ENCODE assay signal across 18 cellular contexts in the genomic region with DNA sequence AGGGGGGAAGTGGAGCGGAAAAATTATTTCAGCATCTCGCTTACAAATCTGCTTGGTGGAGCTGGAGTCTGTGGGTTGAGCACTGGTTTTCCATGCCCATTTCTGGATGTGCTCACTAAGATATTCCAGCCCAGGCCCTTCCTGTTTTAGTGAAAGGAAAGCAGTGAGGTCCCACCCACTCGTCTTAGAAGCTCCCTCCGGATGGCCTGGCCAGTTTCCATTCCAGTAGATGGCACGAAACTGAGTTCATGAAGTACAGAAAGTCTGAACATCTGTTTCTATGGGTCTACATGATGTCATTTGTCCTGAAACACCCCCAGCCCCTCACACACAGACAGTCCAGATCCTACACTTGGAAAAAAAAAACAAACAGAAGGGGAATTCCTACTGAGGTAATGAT. TPM values are rescaled to one million over a fixed set of nuclear protein-coding genes. Genes with fewer than 3 reads are reported as not detected.
DNase-seq lines count a peak whose midpoint lies in the region; ATAC-seq and TF ChIP-seq lines count a peak whose summit lies in the region.
"Had no signal": no experiment of that assay in that cellular context is flagged by ENCODE, and none has a peak within 500 bp of the region (broad histone marks: within the 10 kb centered on the region; RNA-seq: fewer than 3 reads in every experiment).

No MANE protein-coding gene starts in this region.

- no peak for ATAC-seq in left lung
- ATAC-seq in upper lobe of left lung (ENCODE audit: low FRiP score in 2 of 2): peak; percentile 34 to 55
- ATAC-seq in GM18505 (IDR thresholded peaks at IDR 0.05; ENCODE audit: unreplicated experiment): no peak
- no peak for ATAC-seq in GM21723 (IDR thresholded peaks at IDR 0.05; ENCODE audit: unreplicated experiment)
- ATAC-seq: PC-3, T-cell had no signal

- intact Hi-C loops in left lung (cut with DNase I): no loop called here

- DNase-seq in GM23248: peak; percentile 91
- peak; percentile 85 for DNase-seq in dermis blood vessel endothelial cell
- no peak for DNase-seq in left lung
- peak in 1 of 2 donors; percentile 30 for DNase-seq in upper lobe of left lung
- DNase-seq in C1 segment of cervical spinal cord (lab: John Stamatoyannopoulos, UW): no peak
- DNase-seq in SW480 (ENCODE audit: low spot score): no peak
- DNase-seq: activated CD4-positive, CD25-positive, alpha-beta regulatory T cell; central memory CD4-positive, alpha-beta T cell; Kasumi-1; NCI-H187; NCI-H446 treated with DMSO at 0.1 percent for 48 hours; nephron progenitor cell; PC-3; T-cell had no signal

- H3K27ac ChIP-seq in GM23248: peak overlapping the region; percentile 91
- peak overlapping the region; percentile 29 to 68 for H3K27ac ChIP-seq in left lung
- H3K27ac ChIP-seq in upper lobe of left lung: peak overlapping the region; percentile 32 to 78 (median 62)
- H3K27ac ChIP-seq: BLaER1 treated with 17β-estradiol and CSF1 and Interleukin-3, amounts not matched to agents 10 nM and 100 nM had no signal

- H3K4me2 ChIP-seq in GM23248 (ENCODE audit: unreplicated experiment): peak overlapping the region; percentile 40
- H3K4me2 ChIP-seq: BLaER1 treated with 17β-estradiol and CSF1 and Interleukin-3, amounts not matched to agents 10 nM and 100 nM had no signal

- in situ Hi-C loops in GM23248 (cut with MboI): no loop called here

- peak overlapping the region; percentile 71 for H3K9ac ChIP-seq in GM23248
- H3K9ac ChIP-seq: BLaER1 treated with 17β-estradiol and CSF1 and Interleukin-3, amounts not matched to agents 10 nM and 100 nM had no signal

- no peaks in the 10 kb centered on the region for H3K27me3 ChIP-seq in GM23248 (replicated peaks; ENCODE audit: insufficient read depth)
- no peaks in the 10 kb centered on the region for H3K27me3 ChIP-seq in left lung
- no peaks in the 10 kb centered on the region for H3K27me3 ChIP-seq in upper lobe of left lung
- H3K27me3 ChIP-seq: BLaER1 treated with 17β-estradiol and CSF1 and Interleukin-3, amounts not matched to agents 10 nM and 100 nM had no signal

- TF ChIP-seq EP300 in upper lobe of left lung (IDR thresholded peaks at IDR 0.05): peak in 1 of 4 donors; percentile 30

- H3K4me1 ChIP-seq in GM23248 (ENCODE audit: insufficient read depth) (peaks cover 45% of the 10 kb centered on the region), left lung (peaks cover 0 to 3% of the 10 kb centered on the region in 2 donors), upper lobe of left lung (peaks cover 0 to 8% (median 2%) of the 10 kb centered on the region in 4 donors)
- H3K4me1 ChIP-seq: BLaER1 treated with 17β-estradiol and CSF1 and Interleukin-3, amounts not matched to agents 10 nM and 100 nM had no signal

- TF ChIP-seq POLR2A in upper lobe of left lung (IDR thresholded peaks at IDR 0.05) (no peak), GM18505 (IDR thresholded peaks at IDR 0.05; ENCODE audit: borderline replicate concordance, extremely low read depth, insufficient read depth, insufficient read length) (no peak)

- peak overlapping the region; percentile 48 for H2AFZ ChIP-seq in GM23248

- H3K9me3 ChIP-seq in GM23248 (ENCODE audit: low read depth): no peaks in the 10 kb centered on the region
- H3K9me3 ChIP-seq in left lung: no peaks in the 10 kb centered on the region
- H3K9me3 ChIP-seq in upper lobe of left lung: no peaks in the 10 kb centered on the region

- TF ChIP-seq CTCF in left lung (IDR thresholded peaks at IDR 0.05): no peak
- no peak for TF ChIP-seq CTCF in upper lobe of left lung (IDR thresholded peaks at IDR 0.05)

- H3K9me2 ChIP-seq in GM23248 (ENCODE audit: insufficient read depth): no peaks in the 10 kb centered on the region

- no peaks in the 10 kb centered on the region for H3K79me2 ChIP-seq in GM23248 (ENCODE audit: insufficient read depth)

- H3F3A ChIP-seq in GM23248 (ENCODE audit: insufficient read depth): peaks cover 35% of the 10 kb centered on the region

- H4K20me1 ChIP-seq in GM23248 (ENCODE audit: insufficient read depth): no peaks in the 10 kb centered on the region
- H4K20me1 ChIP-seq: BLaER1 treated with 17β-estradiol and CSF1 and Interleukin-3, amounts not matched to agents 10 nM and 100 nM had no signal

- WGBS in GM23248 (ENCODE audit: low coverage in 1 of 2, low lambda C conversion rate in 2 of 2, missing lambda C conversion rate in 2 of 2), 2 experiments: 22 to 27% methylated on average over 5 of the region's 5 CpGs
- WGBS in upper lobe of left lung, 2 donors: 57% methylated on average over 5 of the region's 5 CpGs

- H3K4me3 ChIP-seq in GM23248 (no peak overlapping the region), left lung (no peak overlapping the region), upper lobe of left lung (no peak overlapping the region)
- H3K4me3 ChIP-seq: BLaER1 treated with 17β-estradiol and CSF1 and Interleukin-3, amounts not matched to agents 10 nM and 100 nM; skin epidermis had no signal

- H3K36me3 ChIP-seq in GM23248 (ENCODE audit: low read depth): no peaks in the 10 kb centered on the region
- H3K36me3 ChIP-seq in left lung: no peaks in the 10 kb centered on the region
- H3K36me3 ChIP-seq in upper lobe of left lung: no peaks in the 10 kb centered on the region
- H3K36me3 ChIP-seq: BLaER1 treated with 17β-estradiol and CSF1 and Interleukin-3, amounts not matched to agents 10 nM and 100 nM had no signal

RNA-seq across cellular contexts. Expression of a gene that starts 31.9 kb away (rescaled TPM):
- 50.6 and 58.9 TPM in 2 replicates for total RNA-seq in GM23248 (2014; rRNA removed; shearing (Covaris generic))
- 13.3 and 14.2 TPM in 2 replicates for polyA plus RNA-seq in GM23248 (2016; fragmentation: Nextera tagmentation; extraction: Ambion mirVana)
- total RNA-seq in dermis blood vessel endothelial cell: 34.2 and 38.4 TPM in 2 replicates
- total RNA-seq in left lung: 10 to 100 TPM; 24.6 to 43.3 TPM
- total RNA-seq in upper lobe of left lung: 10 to 100 TPM; 16.8 to 39.7 (median 21.7) TPM

Comparison
In these comparisons a context has a peak if more than half of its experiments do, and no peak if none do; other contexts are left out.
1. DNase-seq: peak in GM23248 (single experiment) and dermis blood vessel endothelial cell (single experiment); none in left lung (0 of 2), C1 segment of cervical spinal cord (0 of 14) and SW480 (single experiment).
2. ATAC-seq: peak in upper lobe of left lung (2 of 2); none in left lung (single experiment), GM18505 (single experiment) and GM21723 (single experiment).
3. Peak in every context shown above with its lines, with median percentiles within 50 percentile points of each other: H3K27ac ChIP-seq.